In the genomic region with DNA sequence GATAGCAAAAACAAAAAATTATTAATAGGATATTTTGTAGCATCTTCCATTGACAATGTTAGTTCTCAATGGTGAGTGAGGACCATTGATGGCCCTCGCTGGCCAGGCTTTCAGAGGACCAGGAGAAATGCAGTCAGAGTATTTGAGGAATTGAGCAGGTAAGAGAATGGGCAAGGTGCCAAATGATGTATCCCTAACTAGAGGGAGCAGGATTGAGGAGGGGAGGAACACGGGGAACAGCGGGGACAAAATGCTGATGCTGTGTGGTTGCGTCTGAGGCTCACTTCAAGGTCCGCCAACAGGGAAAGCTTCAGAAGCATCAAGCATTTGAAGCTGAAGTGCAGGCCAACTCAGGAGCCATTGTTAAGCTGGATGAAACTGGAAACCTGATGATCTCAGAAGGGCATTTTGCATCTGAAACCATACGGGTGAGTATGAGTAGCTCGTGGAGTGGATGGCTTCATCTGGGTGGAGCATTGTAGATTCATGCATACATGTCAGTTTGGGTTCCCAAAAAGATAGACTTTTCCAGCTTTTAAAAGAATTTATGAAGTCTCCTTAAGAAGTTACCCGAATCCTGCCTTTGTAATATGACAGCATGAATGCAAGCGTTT, we compare ENCODE assay signal across 1 cellular context.
TF ChIP-seq lines count a peak whose summit lies in the region.

No MANE protein-coding gene starts in this region.

TF ChIP-seq in HEK293, 187 proteins besides CTCF, POLR2A, EP300 and RAD21 (continued from another document):
- TF ChIP-seq ZNF600 (tag by site-specific recombination; IDR thresholded peaks at IDR 0.05): 0 out of 2 replicates have a peak, but pooled peaks have one; percentile 44
- TF ChIP-seq SALL2 (tag by site-specific recombination; IDR thresholded peaks at IDR 0.05; ENCODE audit: borderline replicate concordance): no peak
- no peak for TF ChIP-seq ZNF19 (tag by site-specific recombination; IDR thresholded peaks at IDR 0.05; ENCODE audit: low read depth)
- no peak for TF ChIP-seq ZNF76 (tag by site-specific recombination; IDR thresholded peaks at IDR 0.05; ENCODE audit: borderline replicate concordance, low read depth)
- peak; percentile 37; the same call in 1 of the 2 replicates for TF ChIP-seq SCRT2 (tag by site-specific recombination; IDR thresholded peaks at IDR 0.05)
